ENCODE assay signal across 10 cellular contexts in genomic region chr11:111936045-111936400, GRCh38. TPM values are rescaled to one million over a fixed set of nuclear protein-coding genes. Genes with fewer than 3 reads are reported as not detected.
DNase-seq lines count a peak whose midpoint lies in the region; ATAC-seq lines count a peak whose summit lies in the region.
"Had no signal": no experiment of that assay in that cellular context is flagged by ENCODE, and none has a peak within 500 bp of the region (broad histone marks: within the 10 kb centered on the region; RNA-seq: fewer than 3 reads in every experiment).

No MANE protein-coding gene starts in this region.

- H3K27ac ChIP-seq in layer of hippocampus (ENCODE audit: low read depth, low read length) (peak overlapping the region; percentile 91), subcutaneous abdominal adipose tissue (ENCODE audit: low read depth, low read length) (peak overlapping the region; percentile 92)

- no peaks in the 10 kb centered on the region for H3K9me3 ChIP-seq in subcutaneous abdominal adipose tissue (ENCODE audit: control insufficient read depth in 5 of 5, low read length in 5 of 5)

- H3K4me1 Mint-ChIP-seq in T-helper 2 cell treated with Interferon-gamma antibody and Interleukin-4, amounts not matched to agents 5 μg/mL and 100 μg/mL, for 36 hours (ENCODE audit: low read depth) = peaks cover 46% of the 10 kb centered on the region
- H3K4me1 Mint-ChIP-seq in activated CD8-positive, alpha-beta memory T cell treated with anti-CD3 and anti-CD28 coated beads, Interleukin-2, amount 10 ng/mL, durations not matched to agents 7 days and 5 days = peaks cover 48% of the 10 kb centered on the region

- peaks cover 7 to 57% (median 53%) of the 10 kb centered on the region in 5 donors for H3K4me1 ChIP-seq in subcutaneous abdominal adipose tissue (ENCODE audit: control insufficient read depth in 5 of 5, insufficient read depth in 5 of 5, low read length in 5 of 5)

- H3K4me3 Mint-ChIP-seq in T-helper 2 cell treated with Interferon-gamma antibody and Interleukin-4, amounts not matched to agents 5 μg/mL and 100 μg/mL, for 36 hours = peak overlapping the region; percentile 92
- peak overlapping the region; percentile 84 for H3K4me3 Mint-ChIP-seq in activated CD8-positive, alpha-beta memory T cell treated with anti-CD3 and anti-CD28 coated beads, Interleukin-2, amount 10 ng/mL, durations not matched to agents 7 days and 5 days

- H3K27me3 Mint-ChIP-seq in T-helper 2 cell treated with Interferon-gamma antibody and Interleukin-4, amounts not matched to agents 5 μg/mL and 100 μg/mL, for 36 hours (ENCODE audit: low read depth) = no peaks in the 10 kb centered on the region
- no peaks in the 10 kb centered on the region for H3K27me3 Mint-ChIP-seq in activated CD8-positive, alpha-beta memory T cell treated with anti-CD3 and anti-CD28 coated beads, Interleukin-2, amount 10 ng/mL, durations not matched to agents 7 days and 5 days

- H3K4me3 ChIP-seq in subcutaneous abdominal adipose tissue (ENCODE audit: low read depth in 1 of 5, low read length in 5 of 5) = peak overlapping the region in 3 of 5 donors; percentile 7 to 78 (median 17)

- H3K36me3 ChIP-seq in subcutaneous abdominal adipose tissue (ENCODE audit: control insufficient read depth in 5 of 5, insufficient read depth in 5 of 5, low read length in 5 of 5) = no peaks in the 10 kb centered on the region

- DNase-seq in T-helper 2 cell treated with Interferon-gamma antibody and Interleukin-4, amounts not matched to agents 5 μg/mL and 100 μg/mL, for 36 hours (ENCODE audit: low spot score) = no peak
- no peak for DNase-seq in T-helper 2 cell
- DNase-seq in activated CD8-positive, alpha-beta memory T cell treated with anti-CD3 and anti-CD28 coated beads, Interleukin-2, amount 10 ng/mL, durations not matched to agents 7 days and 5 days = no peak
- no peak for DNase-seq in T1000 (lab: John Stamatoyannopoulos, UW)
- DNase-seq in glomerular visceral epithelial cell (ENCODE audit: extremely low spot score) = no peak
- DNase-seq: SHP77 treated with DMSO at 0.1 percent for 48 hours had no signal

- H3K9ac ChIP-seq in subcutaneous abdominal adipose tissue (ENCODE audit: low read length in 5 of 5) = peak overlapping the region; percentile 39 to 62 (median 57)

- peak overlapping the region; percentile 79 for H3K27ac Mint-ChIP-seq in T-helper 2 cell treated with Interferon-gamma antibody and Interleukin-4, amounts not matched to agents 5 μg/mL and 100 μg/mL, for 36 hours
- H3K27ac Mint-ChIP-seq in activated CD8-positive, alpha-beta memory T cell treated with anti-CD3 and anti-CD28 coated beads, Interleukin-2, amount 10 ng/mL, durations not matched to agents 7 days and 5 days = peak overlapping the region; percentile 66

- H3K36me3 Mint-ChIP-seq in T-helper 2 cell treated with Interferon-gamma antibody and Interleukin-4, amounts not matched to agents 5 μg/mL and 100 μg/mL, for 36 hours (ENCODE audit: low read depth) = peaks cover 3% of the 10 kb centered on the region
- H3K36me3 Mint-ChIP-seq in activated CD8-positive, alpha-beta memory T cell treated with anti-CD3 and anti-CD28 coated beads, Interleukin-2, amount 10 ng/mL, durations not matched to agents 7 days and 5 days = peaks cover 3% of the 10 kb centered on the region

- no peaks in the 10 kb centered on the region for H3K9me3 Mint-ChIP-seq in T-helper 2 cell treated with Interferon-gamma antibody and Interleukin-4, amounts not matched to agents 5 μg/mL and 100 μg/mL, for 36 hours
- H3K9me3 Mint-ChIP-seq in activated CD8-positive, alpha-beta memory T cell treated with anti-CD3 and anti-CD28 coated beads, Interleukin-2, amount 10 ng/mL, durations not matched to agents 7 days and 5 days (ENCODE audit: low read depth) = no peaks in the 10 kb centered on the region

- ATAC-seq in activated CD8-positive, alpha-beta memory T cell treated with anti-CD3 and anti-CD28 coated beads, Interleukin-2, amount 10 ng/mL, durations not matched to agents 7 days and 5 days = no peak
- no peak for ATAC-seq in HG02759 (IDR thresholded peaks at IDR 0.05; ENCODE audit: unreplicated experiment)

- CTCF ChIA-PET in activated CD8-positive, alpha-beta memory T cell treated with anti-CD3 and anti-CD28 coated beads, Interleukin-2, amount 10 ng/mL, durations not matched to agents 7 days and 5 days (lab: Charles Lee) = interaction anchor here (0.8 to 7.5 kb wide), 4 partner anchors 9 to 344 kb away, joined by 3 to 68 read pairs (median 10); no protein-coding TSS in a partner anchor

- H3K27me3 ChIP-seq in layer of hippocampus (ENCODE audit: control insufficient read depth, insufficient read depth, low read length) (no peaks in the 10 kb centered on the region), subcutaneous abdominal adipose tissue (ENCODE audit: control insufficient read depth in 5 of 5, insufficient read depth in 4 of 5, low read length in 5 of 5) (peaks cover 0 to 3% (median 0%) of the 10 kb centered on the region in 5 donors)

RNA-seq across cellular contexts. Expression of gene DIXDC1, which starts 1.1 kb away (rescaled TPM):
- total RNA-seq in activated CD8-positive, alpha-beta memory T cell treated with anti-CD3 and anti-CD28 coated beads, Interleukin-2, amount 10 ng/mL, durations not matched to agents 7 days and 5 days = 10 to 100 TPM in 1 of 2 experiments, 1 to 10 TPM in 1; 9.0 to 10.3 TPM

RNA-seq across cellular contexts. Expression of gene C11orf52, which starts 17.3 kb away (rescaled TPM):
- total RNA-seq in activated CD8-positive, alpha-beta memory T cell treated with anti-CD3 and anti-CD28 coated beads, Interleukin-2, amount 10 ng/mL, durations not matched to agents 7 days and 5 days = not detected

RNA-seq across cellular contexts. Expression of gene HSPB2, which starts 23.5 kb away (rescaled TPM):
- not detected for total RNA-seq in activated CD8-positive, alpha-beta memory T cell treated with anti-CD3 and anti-CD28 coated beads, Interleukin-2, amount 10 ng/mL, durations not matched to agents 7 days and 5 days
- total RNA-seq: HT-29 had no signal

RNA-seq across cellular contexts. Expression of gene CRYAB, which starts 24.5 kb away (rescaled TPM):
- not detected for total RNA-seq in activated CD8-positive, alpha-beta memory T cell treated with anti-CD3 and anti-CD28 coated beads, Interleukin-2, amount 10 ng/mL, durations not matched to agents 7 days and 5 days
- total RNA-seq: HT-29 had no signal

RNA-seq across cellular contexts. Expression of gene CFAP68, which starts 56.7 kb away (rescaled TPM):
- 10 to 100 TPM; 16.4 to 20.4 TPM for total RNA-seq in activated CD8-positive, alpha-beta memory T cell treated with anti-CD3 and anti-CD28 coated beads, Interleukin-2, amount 10 ng/mL, durations not matched to agents 7 days and 5 days
